1 cellular context compared by ENCODE assay signal in the genomic region with DNA sequence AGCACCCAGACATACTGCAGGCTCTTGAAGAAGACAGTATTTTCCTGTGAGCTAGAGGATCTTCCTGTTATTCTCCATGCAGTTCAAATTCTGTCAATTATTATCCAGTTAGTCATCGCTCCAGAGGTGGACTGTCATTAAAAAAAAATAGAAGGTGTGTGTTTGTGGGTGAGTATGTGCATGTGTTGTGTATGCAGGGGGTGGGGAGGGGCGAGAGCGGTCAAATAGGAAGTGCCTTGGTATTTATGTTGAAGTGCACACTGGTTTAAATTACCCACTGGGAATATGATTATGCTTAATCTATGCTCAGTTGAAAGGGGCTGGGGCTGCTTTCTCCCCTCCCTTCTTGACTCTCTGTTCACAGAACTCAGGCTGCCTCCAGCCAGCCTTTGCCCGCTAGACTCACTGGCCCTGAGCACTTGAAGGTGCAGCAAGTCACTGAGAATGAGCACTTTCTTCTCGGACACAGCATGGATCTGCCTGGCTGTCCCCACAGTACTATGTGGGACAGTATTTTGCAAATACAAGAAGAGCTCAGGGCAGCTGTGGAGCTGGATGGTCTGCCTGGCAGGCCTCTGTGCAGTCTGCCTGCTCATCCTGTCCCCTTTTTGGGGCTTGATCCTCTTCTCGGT.
TF ChIP-seq lines count a peak whose summit lies in the region.

A gene with protein sequence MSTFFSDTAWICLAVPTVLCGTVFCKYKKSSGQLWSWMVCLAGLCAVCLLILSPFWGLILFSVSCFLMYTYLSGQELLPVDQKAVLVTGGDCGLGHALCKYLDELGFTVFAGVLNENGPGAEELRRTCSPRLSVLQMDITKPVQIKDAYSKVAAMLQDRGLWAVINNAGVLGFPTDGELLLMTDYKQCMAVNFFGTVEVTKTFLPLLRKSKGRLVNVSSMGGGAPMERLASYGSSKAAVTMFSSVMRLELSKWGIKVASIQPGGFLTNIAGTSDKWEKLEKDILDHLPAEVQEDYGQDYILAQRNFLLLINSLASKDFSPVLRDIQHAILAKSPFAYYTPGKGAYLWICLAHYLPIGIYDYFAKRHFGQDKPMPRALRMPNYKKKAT (plus strand): TSS at position 273 of the 632 bp plus-strand sequence. CDS start 172 bp downstream, at position 445.

TF ChIP-seq in HepG2, 621 proteins besides CTCF, POLR2A, EP300 and RAD21 (continued from another document and continues in another):
- TF ChIP-seq, protein P1, sequence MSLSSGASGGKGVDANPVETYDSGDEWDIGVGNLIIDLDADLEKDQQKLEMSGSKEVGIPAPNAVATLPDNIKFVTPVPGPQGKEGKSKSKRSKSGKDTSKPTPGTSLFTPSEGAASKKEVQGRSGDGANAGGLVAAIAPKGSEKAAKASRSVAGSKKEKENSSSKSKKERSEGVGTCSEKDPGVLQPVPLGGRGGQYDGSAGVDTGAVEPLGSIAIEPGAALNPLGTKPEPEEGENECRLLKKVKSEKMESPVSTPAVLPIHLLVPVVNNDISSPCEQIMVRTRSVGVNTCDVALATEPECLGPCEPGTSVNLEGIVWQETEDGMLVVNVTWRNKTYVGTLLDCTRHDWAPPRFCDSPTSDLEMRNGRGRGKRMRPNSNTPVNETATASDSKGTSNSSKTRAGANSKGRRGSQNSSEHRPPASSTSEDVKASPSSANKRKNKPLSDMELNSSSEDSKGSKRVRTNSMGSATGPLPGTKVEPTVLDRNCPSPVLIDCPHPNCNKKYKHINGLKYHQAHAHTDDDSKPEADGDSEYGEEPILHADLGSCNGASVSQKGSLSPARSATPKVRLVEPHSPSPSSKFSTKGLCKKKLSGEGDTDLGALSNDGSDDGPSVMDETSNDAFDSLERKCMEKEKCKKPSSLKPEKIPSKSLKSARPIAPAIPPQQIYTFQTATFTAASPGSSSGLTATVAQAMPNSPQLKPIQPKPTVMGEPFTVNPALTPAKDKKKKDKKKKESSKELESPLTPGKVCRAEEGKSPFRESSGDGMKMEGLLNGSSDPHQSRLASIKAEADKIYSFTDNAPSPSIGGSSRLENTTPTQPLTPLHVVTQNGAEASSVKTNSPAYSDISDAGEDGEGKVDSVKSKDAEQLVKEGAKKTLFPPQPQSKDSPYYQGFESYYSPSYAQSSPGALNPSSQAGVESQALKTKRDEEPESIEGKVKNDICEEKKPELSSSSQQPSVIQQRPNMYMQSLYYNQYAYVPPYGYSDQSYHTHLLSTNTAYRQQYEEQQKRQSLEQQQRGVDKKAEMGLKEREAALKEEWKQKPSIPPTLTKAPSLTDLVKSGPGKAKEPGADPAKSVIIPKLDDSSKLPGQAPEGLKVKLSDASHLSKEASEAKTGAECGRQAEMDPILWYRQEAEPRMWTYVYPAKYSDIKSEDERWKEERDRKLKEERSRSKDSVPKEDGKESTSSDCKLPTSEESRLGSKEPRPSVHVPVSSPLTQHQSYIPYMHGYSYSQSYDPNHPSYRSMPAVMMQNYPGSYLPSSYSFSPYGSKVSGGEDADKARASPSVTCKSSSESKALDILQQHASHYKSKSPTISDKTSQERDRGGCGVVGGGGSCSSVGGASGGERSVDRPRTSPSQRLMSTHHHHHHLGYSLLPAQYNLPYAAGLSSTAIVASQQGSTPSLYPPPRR (CRISPR knock-in tag; IDR thresholded peaks at IDR 0.05; ENCODE audit: borderline replicate concordance), result peak; percentile 45; the same call in 1 of the 2 replicates
- TF ChIP-seq, protein P2, sequence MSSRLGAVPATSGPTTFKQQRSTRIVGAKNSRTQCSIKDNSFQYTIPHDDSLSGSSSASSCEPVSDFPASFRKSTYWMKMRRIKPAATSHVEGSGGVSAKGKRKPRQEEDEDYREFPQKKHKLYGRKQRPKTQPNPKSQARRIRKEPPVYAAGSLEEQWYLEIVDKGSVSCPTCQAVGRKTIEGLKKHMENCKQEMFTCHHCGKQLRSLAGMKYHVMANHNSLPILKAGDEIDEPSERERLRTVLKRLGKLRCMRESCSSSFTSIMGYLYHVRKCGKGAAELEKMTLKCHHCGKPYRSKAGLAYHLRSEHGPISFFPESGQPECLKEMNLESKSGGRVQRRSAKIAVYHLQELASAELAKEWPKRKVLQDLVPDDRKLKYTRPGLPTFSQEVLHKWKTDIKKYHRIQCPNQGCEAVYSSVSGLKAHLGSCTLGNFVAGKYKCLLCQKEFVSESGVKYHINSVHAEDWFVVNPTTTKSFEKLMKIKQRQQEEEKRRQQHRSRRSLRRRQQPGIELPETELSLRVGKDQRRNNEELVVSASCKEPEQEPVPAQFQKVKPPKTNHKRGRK (CRISPR knock-in tag; IDR thresholded peaks at IDR 0.05), result no peak
- TF ChIP-seq ZNF839 (CRISPR knock-in tag; IDR thresholded peaks at IDR 0.05; ENCODE audit: borderline replicate concordance) (no peak), ZNF652 (CRISPR knock-in tag; IDR thresholded peaks at IDR 0.05; ENCODE audit: borderline replicate concordance, low read depth) (no peak; the same call in 1 of the 2 replicates), CBX1 (IDR thresholded peaks at IDR 0.05; ENCODE audit: low read depth) (no peak), EZH2 (conservative IDR thresholded peaks at IDR 0.05; ENCODE audit: low read depth, low read length) (no peak), EED (CRISPR knock-in tag; IDR thresholded peaks at IDR 0.05) (no peak), CHD4 (IDR thresholded peaks at IDR 0.05; ENCODE audit: borderline replicate concordance, low read length) (no peak), MEIS2 (CRISPR knock-in tag; IDR thresholded peaks at IDR 0.05) (0 out of 2 replicates have a peak, but pooled peaks have one; percentile 42), PHF5A (CRISPR knock-in tag; IDR thresholded peaks at IDR 0.05; ENCODE audit: low read depth, unreplicated experiment) (no peak), CCAR2 (optimal IDR thresholded peaks at IDR 0.05; ENCODE audit: low read depth, low read length) (no peak), FOXM1 (CRISPR knock-in tag; IDR thresholded peaks at IDR 0.05) (no peak), TCF7 (IDR thresholded peaks at IDR 0.05; ENCODE audit: low read depth) (peak; percentile 45; the same call in 1 of the 2 replicates), ZNF660 (CRISPR knock-in tag; IDR thresholded peaks at IDR 0.05; ENCODE audit: borderline replicate concordance, low read depth) (no peak), ZSCAN30 (CRISPR knock-in tag; IDR thresholded peaks at IDR 0.05) (no peak), ZBTB21 (CRISPR knock-in tag; IDR thresholded peaks at IDR 0.05) (no peak), KDM5A (IDR thresholded peaks at IDR 0.05; ENCODE audit: borderline replicate concordance, low read length) (no peak; the same call in 1 of the 2 replicates), IKZF4 (CRISPR knock-in tag; IDR thresholded peaks at IDR 0.05; ENCODE audit: borderline replicate concordance, low read depth, not compliant biosample characterization) (no peak), ZNF562 (CRISPR knock-in tag; IDR thresholded peaks at IDR 0.05; ENCODE audit: borderline replicate concordance) (no peak), NR2C2 (CRISPR knock-in tag; IDR thresholded peaks at IDR 0.05; ENCODE audit: borderline replicate concordance) (no peak), PTBP1 (IDR thresholded peaks at IDR 0.05; ENCODE audit: low read depth, low read length, poor library complexity, severe bottlenecking) (no peak), ZNF337 (CRISPR knock-in tag; IDR thresholded peaks at IDR 0.05; ENCODE audit: borderline replicate concordance, low read depth) (no peak), ZNF264 (CRISPR knock-in tag; IDR thresholded peaks at IDR 0.05) (no peak), ETV5 (CRISPR knock-in tag; IDR thresholded peaks at IDR 0.05; ENCODE audit: borderline replicate concordance) (peak; percentile 31; the same call in 1 of the 2 replicates), SP140L (CRISPR knock-in tag; IDR thresholded peaks at IDR 0.05; ENCODE audit: borderline replicate concordance) (no peak), MZF1 (CRISPR knock-in tag; IDR thresholded peaks at IDR 0.05; ENCODE audit: borderline replicate concordance) (no peak), ZNF34 (CRISPR knock-in tag; IDR thresholded peaks at IDR 0.05; ENCODE audit: borderline replicate concordance) (no peak)
- TF ChIP-seq, protein P3, sequence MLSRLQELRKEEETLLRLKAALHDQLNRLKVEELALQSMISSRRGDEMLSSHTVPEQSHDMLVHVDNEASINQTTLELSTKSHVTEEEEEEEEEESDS (CRISPR knock-in tag; IDR thresholded peaks at IDR 0.05; ENCODE audit: borderline replicate concordance), result no peak
- TF ChIP-seq, protein P4, sequence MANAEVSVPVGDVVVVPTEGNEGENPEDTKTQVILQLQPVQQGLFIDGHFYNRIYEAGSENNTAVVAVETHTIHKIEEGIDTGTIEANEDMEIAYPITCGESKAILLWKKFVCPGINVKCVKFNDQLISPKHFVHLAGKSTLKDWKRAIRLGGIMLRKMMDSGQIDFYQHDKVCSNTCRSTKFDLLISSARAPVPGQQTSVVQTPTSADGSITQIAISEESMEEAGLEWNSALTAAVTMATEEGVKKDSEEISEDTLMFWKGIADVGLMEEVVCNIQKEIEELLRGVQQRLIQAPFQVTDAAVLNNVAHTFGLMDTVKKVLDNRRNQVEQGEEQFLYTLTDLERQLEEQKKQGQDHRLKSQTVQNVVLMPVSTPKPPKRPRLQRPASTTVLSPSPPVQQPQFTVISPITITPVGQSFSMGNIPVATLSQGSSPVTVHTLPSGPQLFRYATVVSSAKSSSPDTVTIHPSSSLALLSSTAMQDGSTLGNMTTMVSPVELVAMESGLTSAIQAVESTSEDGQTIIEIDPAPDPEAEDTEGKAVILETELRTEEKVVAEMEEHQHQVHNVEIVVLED (CRISPR knock-in tag; IDR thresholded peaks at IDR 0.05; ENCODE audit: borderline replicate concordance), result 0 out of 2 replicates have a peak, but pooled peaks have one; percentile 17
- TF ChIP-seq, protein P5, sequence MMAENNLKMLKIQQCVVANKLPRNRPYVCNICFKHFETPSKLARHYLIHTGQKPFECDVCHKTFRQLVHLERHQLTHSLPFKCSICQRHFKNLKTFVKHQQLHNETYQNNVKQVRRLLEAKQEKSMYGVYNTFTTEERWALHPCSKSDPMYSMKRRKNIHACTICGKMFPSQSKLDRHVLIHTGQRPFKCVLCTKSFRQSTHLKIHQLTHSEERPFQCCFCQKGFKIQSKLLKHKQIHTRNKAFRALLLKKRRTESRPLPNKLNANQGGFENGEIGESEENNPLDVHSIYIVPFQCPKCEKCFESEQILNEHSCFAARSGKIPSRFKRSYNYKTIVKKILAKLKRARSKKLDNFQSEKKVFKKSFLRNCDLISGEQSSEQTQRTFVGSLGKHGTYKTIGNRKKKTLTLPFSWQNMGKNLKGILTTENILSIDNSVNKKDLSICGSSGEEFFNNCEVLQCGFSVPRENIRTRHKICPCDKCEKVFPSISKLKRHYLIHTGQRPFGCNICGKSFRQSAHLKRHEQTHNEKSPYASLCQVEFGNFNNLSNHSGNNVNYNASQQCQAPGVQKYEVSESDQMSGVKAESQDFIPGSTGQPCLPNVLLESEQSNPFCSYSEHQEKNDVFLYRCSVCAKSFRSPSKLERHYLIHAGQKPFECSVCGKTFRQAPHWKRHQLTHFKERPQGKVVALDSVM (CRISPR knock-in tag; IDR thresholded peaks at IDR 0.05), result no peak
- TF ChIP-seq, protein P6, sequence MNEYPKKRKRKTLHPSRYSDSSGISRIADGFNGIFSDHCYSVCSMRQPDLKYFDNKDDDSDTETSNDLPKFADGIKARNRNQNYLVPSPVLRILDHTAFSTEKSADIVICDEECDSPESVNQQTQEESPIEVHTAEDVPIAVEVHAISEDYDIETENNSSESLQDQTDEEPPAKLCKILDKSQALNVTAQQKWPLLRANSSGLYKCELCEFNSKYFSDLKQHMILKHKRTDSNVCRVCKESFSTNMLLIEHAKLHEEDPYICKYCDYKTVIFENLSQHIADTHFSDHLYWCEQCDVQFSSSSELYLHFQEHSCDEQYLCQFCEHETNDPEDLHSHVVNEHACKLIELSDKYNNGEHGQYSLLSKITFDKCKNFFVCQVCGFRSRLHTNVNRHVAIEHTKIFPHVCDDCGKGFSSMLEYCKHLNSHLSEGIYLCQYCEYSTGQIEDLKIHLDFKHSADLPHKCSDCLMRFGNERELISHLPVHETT (CRISPR knock-in tag; conservative IDR thresholded peaks at IDR 0.05), result no peak
- TF ChIP-seq, protein P7, sequence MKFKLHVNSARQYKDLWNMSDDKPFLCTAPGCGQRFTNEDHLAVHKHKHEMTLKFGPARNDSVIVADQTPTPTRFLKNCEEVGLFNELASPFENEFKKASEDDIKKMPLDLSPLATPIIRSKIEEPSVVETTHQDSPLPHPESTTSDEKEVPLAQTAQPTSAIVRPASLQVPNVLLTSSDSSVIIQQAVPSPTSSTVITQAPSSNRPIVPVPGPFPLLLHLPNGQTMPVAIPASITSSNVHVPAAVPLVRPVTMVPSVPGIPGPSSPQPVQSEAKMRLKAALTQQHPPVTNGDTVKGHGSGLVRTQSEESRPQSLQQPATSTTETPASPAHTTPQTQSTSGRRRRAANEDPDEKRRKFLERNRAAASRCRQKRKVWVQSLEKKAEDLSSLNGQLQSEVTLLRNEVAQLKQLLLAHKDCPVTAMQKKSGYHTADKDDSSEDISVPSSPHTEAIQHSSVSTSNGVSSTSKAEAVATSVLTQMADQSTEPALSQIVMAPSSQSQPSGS (CRISPR knock-in tag; IDR thresholded peaks at IDR 0.05), result no peak; the same call in 1 of the 2 replicates
- TF ChIP-seq, protein P8, sequence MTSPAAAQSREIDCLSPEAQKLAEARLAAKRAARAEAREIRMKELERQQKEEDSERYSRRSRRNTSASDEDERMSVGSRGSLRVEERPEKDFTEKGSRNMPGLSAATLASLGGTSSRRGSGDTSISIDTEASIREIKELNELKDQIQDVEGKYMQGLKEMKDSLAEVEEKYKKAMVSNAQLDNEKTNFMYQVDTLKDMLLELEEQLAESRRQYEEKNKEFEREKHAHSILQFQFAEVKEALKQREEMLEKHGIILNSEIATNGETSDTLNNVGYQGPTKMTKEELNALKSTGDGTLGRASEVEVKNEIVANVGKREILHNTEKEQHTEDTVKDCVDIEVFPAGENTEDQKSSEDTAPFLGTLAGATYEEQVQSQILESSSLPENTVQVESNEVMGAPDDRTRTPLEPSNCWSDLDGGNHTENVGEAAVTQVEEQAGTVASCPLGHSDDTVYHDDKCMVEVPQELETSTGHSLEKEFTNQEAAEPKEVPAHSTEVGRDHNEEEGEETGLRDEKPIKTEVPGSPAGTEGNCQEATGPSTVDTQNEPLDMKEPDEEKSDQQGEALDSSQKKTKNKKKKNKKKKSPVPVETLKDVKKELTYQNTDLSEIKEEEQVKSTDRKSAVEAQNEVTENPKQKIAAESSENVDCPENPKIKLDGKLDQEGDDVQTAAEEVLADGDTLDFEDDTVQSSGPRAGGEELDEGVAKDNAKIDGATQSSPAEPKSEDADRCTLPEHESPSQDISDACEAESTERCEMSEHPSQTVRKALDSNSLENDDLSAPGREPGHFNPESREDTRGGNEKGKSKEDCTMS (CRISPR knock-in tag; conservative IDR thresholded peaks at IDR 0.05), result no peak
- TF ChIP-seq, protein P9, sequence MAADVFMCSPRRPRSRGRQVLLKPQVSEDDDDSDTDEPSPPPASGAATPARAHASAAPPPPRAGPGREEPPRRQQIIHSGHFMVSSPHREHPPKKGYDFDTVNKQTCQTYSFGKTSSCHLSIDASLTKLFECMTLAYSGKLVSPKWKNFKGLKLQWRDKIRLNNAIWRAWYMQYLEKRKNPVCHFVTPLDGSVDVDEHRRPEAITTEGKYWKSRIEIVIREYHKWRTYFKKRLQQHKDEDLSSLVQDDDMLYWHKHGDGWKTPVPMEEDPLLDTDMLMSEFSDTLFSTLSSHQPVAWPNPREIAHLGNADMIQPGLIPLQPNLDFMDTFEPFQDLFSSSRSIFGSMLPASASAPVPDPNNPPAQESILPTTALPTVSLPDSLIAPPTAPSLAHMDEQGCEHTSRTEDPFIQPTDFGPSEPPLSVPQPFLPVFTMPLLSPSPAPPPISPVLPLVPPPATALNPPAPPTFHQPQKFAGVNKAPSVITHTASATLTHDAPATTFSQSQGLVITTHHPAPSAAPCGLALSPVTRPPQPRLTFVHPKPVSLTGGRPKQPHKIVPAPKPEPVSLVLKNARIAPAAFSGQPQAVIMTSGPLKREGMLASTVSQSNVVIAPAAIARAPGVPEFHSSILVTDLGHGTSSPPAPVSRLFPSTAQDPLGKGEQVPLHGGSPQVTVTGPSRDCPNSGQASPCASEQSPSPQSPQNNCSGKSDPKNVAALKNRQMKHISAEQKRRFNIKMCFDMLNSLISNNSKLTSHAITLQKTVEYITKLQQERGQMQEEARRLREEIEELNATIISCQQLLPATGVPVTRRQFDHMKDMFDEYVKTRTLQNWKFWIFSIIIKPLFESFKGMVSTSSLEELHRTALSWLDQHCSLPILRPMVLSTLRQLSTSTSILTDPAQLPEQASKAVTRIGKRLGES (CRISPR knock-in tag; IDR thresholded peaks at IDR 0.05; ENCODE audit: borderline replicate concordance), result no peak
